ENCODE assay signal across 1 cellular context in genomic region chr3:50266808-50267207, GRCh38.
TF ChIP-seq lines count a peak whose summit lies in the region.

No MANE protein-coding gene starts in this region.

TF ChIP-seq in K562, 482 proteins besides CTCF, POLR2A, EP300 and RAD21:
- TF ChIP-seq FOXK2 (conservative IDR thresholded peaks at IDR 0.05 in 1 of 2, IDR thresholded peaks at IDR 0.05 in 1 of 2; ENCODE audit: low read depth in 2 of 2) (no peak), ZBTB9 (CRISPR knock-in tag; IDR thresholded peaks at IDR 0.05) (peak; percentile 47; the same call in 1 of the 2 replicates)
TF ChIP-seq in K562: peak in this region for 1.
